23 cellular contexts compared by ENCODE assay signal in genomic region chr5:72293495-72294055, GRCh38. TPM values are rescaled to one million over a fixed set of nuclear protein-coding genes. Genes with fewer than 3 reads are reported as not detected.
DNase-seq lines count a peak whose midpoint lies in the region; ATAC-seq and TF ChIP-seq lines count a peak whose summit lies in the region.
"Had no signal": no experiment of that assay in that cellular context is flagged by ENCODE, and none has a peak within 500 bp of the region (broad histone marks: within the 10 kb centered on the region; RNA-seq: fewer than 3 reads in every experiment).

No MANE protein-coding gene starts in this region.

- DNase-seq in DMS 273 (lab: John Stamatoyannopoulos, UW; ENCODE audit: unreplicated experiment), result peak; percentile 61
- DNase-seq in DMS 273 treated with DMSO at 0.1 percent for 48 hours (lab: John Stamatoyannopoulos, UW), result no peak
- no peak for DNase-seq in islet precursor cell
- no peak for DNase-seq in adrenal gland
- DNase-seq: activated CD4-positive, CD25-positive, alpha-beta regulatory T cell treated with anti-CD3 and anti-CD28 coated beads, Interleukin-2, amount 50 U/mL, for 72 hours; activated CD8-positive, alpha-beta T cell treated with anti-CD3 and anti-CD28 coated beads, Interleukin-2, amount 10 ng/mL, durations not matched to agents 7 days and 5 days; activated gamma-delta T cell treated with Interleukin-2 at 50 U/mL for 16 hours; activated T-cell treated with anti-CD3 and anti-CD28 coated beads, Interleukin-2, amount 50 U/mL, for 1 hour; colonic mucosa; endodermal cell; NCI-H1417 treated with DMSO at 0.1 percent for 48 hours; NCI-H69; nucleus accumbens; SHP77; stimulated activated CD4-positive, alpha-beta T cell treated with anti-CD3 and anti-CD28 coated beads, Interleukin-2, amount 100 ng/mL, for 48 hours had no signal

- H3K27me3 ChIP-seq in SU-DHL-6 (ENCODE audit: low read length) (no peaks in the 10 kb centered on the region), adrenal gland (no peaks in the 10 kb centered on the region)
- H3K27me3 ChIP-seq: colonic mucosa, tibial nerve had no signal

- no peaks in the 10 kb centered on the region for H3K27me3 Mint-ChIP-seq in IgD-negative memory B cell
- no peaks in the 10 kb centered on the region for H3K27me3 Mint-ChIP-seq in stimulated activated memory B cell treated with anti-CD40 and anti-IgM and Interleukin-4, amounts not matched to agents 10 μg/mL and 1 μg/mL and 100 μg/mL, for 72 hours
- H3K27me3 Mint-ChIP-seq: memory B cell; stimulated activated naive CD8-positive, alpha-beta T cell treated with anti-CD3 and anti-CD28 coated beads, Interleukin-15, Interleukin-2, amounts not matched to agents 100 ng/mL and 50 ng/mL, for 24 hours had no signal

- H3K4me1 Mint-ChIP-seq in IgD-negative memory B cell, result peaks cover 35 to 48% (median 36%) of the 10 kb centered on the region in 3 donors
- peaks cover 40% of the 10 kb centered on the region for H3K4me1 Mint-ChIP-seq in stimulated activated memory B cell treated with anti-CD40 and anti-IgM and Interleukin-4, amounts not matched to agents 10 μg/mL and 1 μg/mL and 100 μg/mL, for 72 hours
- H3K4me1 Mint-ChIP-seq: endodermal cell had no signal

- H3K36me3 ChIP-seq in SU-DHL-6 (ENCODE audit: low read length) (peaks cover 10% of the 10 kb centered on the region), adrenal gland (replicated peaks in 1 of 2) (no peaks in the 10 kb centered on the region)
- H3K36me3 ChIP-seq: colonic mucosa had no signal

- peak overlapping the region in 3 of 4 donors; percentile 51 to 72 (median 70) for H3K4me3 Mint-ChIP-seq in IgD-negative memory B cell
- H3K4me3 Mint-ChIP-seq in stimulated activated memory B cell treated with anti-CD40 and anti-IgM and Interleukin-4, amounts not matched to agents 10 μg/mL and 1 μg/mL and 100 μg/mL, for 72 hours, result no peak overlapping the region
- H3K4me3 Mint-ChIP-seq: activated CD8-positive, alpha-beta T cell treated with anti-CD3 and anti-CD28 coated beads, Interleukin-2, amount 10 ng/mL, durations not matched to agents 7 days and 5 days; endodermal cell; memory B cell; stimulated activated naive CD8-positive, alpha-beta T cell treated with anti-CD3 and anti-CD28 coated beads, Interleukin-15, Interleukin-2, amounts not matched to agents 100 ng/mL and 50 ng/mL, for 24 hours had no signal

- ATAC-seq in stimulated activated memory B cell treated with anti-CD40 and anti-IgM and Interleukin-4, amounts not matched to agents 10 μg/mL and 1 μg/mL and 100 μg/mL, for 72 hours, result no peak
- no peak for ATAC-seq in HG02885 (IDR thresholded peaks at IDR 0.05; ENCODE audit: poor library complexity, unreplicated experiment)
- ATAC-seq: activated CD8-positive, alpha-beta T cell treated with anti-CD3 and anti-CD28 coated beads, Interleukin-2, amount 10 ng/mL, durations not matched to agents 7 days and 5 days had no signal

- peak overlapping the region in 2 of 3 donors; percentile 58 to 65 for H3K27ac Mint-ChIP-seq in IgD-negative memory B cell
- H3K27ac Mint-ChIP-seq in stimulated activated memory B cell treated with anti-CD40 and anti-IgM and Interleukin-4, amounts not matched to agents 10 μg/mL and 1 μg/mL and 100 μg/mL, for 72 hours, result peak overlapping the region; percentile 71
- H3K27ac Mint-ChIP-seq: activated CD8-positive, alpha-beta T cell treated with anti-CD3 and anti-CD28 coated beads, Interleukin-2, amount 10 ng/mL, durations not matched to agents 7 days and 5 days had no signal

- H3K9ac ChIP-seq in SU-DHL-6 (ENCODE audit: low read length), result peak overlapping the region; percentile 50

- peaks cover 82% of the 10 kb centered on the region for H3F3A ChIP-seq in SU-DHL-6 (ENCODE audit: insufficient read depth)

- H3K9me3 ChIP-seq in SU-DHL-6 (ENCODE audit: insufficient read depth, low read length), result no peaks in the 10 kb centered on the region
- no peaks in the 10 kb centered on the region for H3K9me3 ChIP-seq in adrenal gland (replicated peaks in 1 of 3)
- H3K9me3 ChIP-seq: colonic mucosa, tibial nerve had no signal

- WGBS in adrenal gland, 4 donors, result 78 to 87% (median 83%) methylated on average over 3 of the region's 3 CpGs

- H2AFZ ChIP-seq in SU-DHL-6 (ENCODE audit: low read depth, low read length, severe bottlenecking), result no peak overlapping the region

- H3K9me3 Mint-ChIP-seq in IgD-negative memory B cell, result no peaks in the 10 kb centered on the region
- no peaks in the 10 kb centered on the region for H3K9me3 Mint-ChIP-seq in stimulated activated memory B cell treated with anti-CD40 and anti-IgM and Interleukin-4, amounts not matched to agents 10 μg/mL and 1 μg/mL and 100 μg/mL, for 72 hours
- H3K9me3 Mint-ChIP-seq: endodermal cell; memory B cell; stimulated activated naive CD8-positive, alpha-beta T cell treated with anti-CD3 and anti-CD28 coated beads, Interleukin-15, Interleukin-2, amounts not matched to agents 100 ng/mL and 50 ng/mL, for 24 hours had no signal

- TF ChIP-seq POLR2A in adrenal gland (IDR thresholded peaks at IDR 0.05), result no peak

- H3K27ac ChIP-seq in SU-DHL-6 (ENCODE audit: low read depth, low read length) (peak overlapping the region; percentile 97), adrenal gland (no peak overlapping the region)
- H3K27ac ChIP-seq: colonic mucosa, tibial nerve had no signal

- H4K20me1 ChIP-seq in SU-DHL-6 (ENCODE audit: low read depth, low read length), result no peaks in the 10 kb centered on the region

- peak overlapping the region; percentile 100 for H3K4me2 ChIP-seq in SU-DHL-6 (ENCODE audit: low read depth, low read length, poor library complexity, severe bottlenecking)
- H3K4me2 ChIP-seq: smooth muscle cell had no signal

- peaks cover 0 to 15% of the 10 kb centered on the region in 2 donors for H3K4me1 ChIP-seq in adrenal gland (replicated peaks in 1 of 2)
- H3K4me1 ChIP-seq: colonic mucosa had no signal

- no peaks in the 10 kb centered on the region for H3K9me2 ChIP-seq in SU-DHL-6 (replicated peaks; ENCODE audit: insufficient read depth, low read length)

- TF ChIP-seq CTCF in SU-DHL-6 (IDR thresholded peaks at IDR 0.05; ENCODE audit: insufficient read depth, low read length, poor library complexity, severe bottlenecking) (no peak), adrenal gland (IDR thresholded peaks at IDR 0.05) (no peak)

- peaks cover 10% of the 10 kb centered on the region for H3K36me3 Mint-ChIP-seq in IgD-negative memory B cell
- H3K36me3 Mint-ChIP-seq in stimulated activated memory B cell treated with anti-CD40 and anti-IgM and Interleukin-4, amounts not matched to agents 10 μg/mL and 1 μg/mL and 100 μg/mL, for 72 hours, result peaks cover 49% of the 10 kb centered on the region

- H3K4me3 ChIP-seq in SU-DHL-6 (ENCODE audit: insufficient read depth, low read length, poor library complexity, severe bottlenecking) (peak overlapping the region; percentile 39), adrenal gland (no peak overlapping the region)
- H3K4me3 ChIP-seq: colonic mucosa, smooth muscle cell, tibial nerve had no signal

- peaks cover 72% of the 10 kb centered on the region for H3K79me2 ChIP-seq in SU-DHL-6 (ENCODE audit: insufficient read depth, low read length)

- intact Hi-C loops in adrenal gland (cut with DNase I), result no loop called here

RNA-seq across cellular contexts. Expression of gene MRPS27, which starts 26.5 kb away (rescaled TPM):
- polyA plus RNA-seq in IgD-negative memory B cell (35.5 TPM), adrenal gland (10 to 100 TPM; 20.8 to 92.8 (median 25.9) TPM)
- total RNA-seq in adrenal gland, result 10 to 100 TPM; 61.1 to 91.9 (median 69.7) TPM

RNA-seq across cellular contexts. Expression of gene PTCD2, which starts 26.6 kb away (rescaled TPM):
- polyA plus RNA-seq in IgD-negative memory B cell (2.4 TPM), adrenal gland (10 to 100 TPM in 1 of 3 donors, 1 to 10 TPM in 2; 1.7 to 18.0 (median 3.2) TPM)
- total RNA-seq in adrenal gland, result 10 to 100 TPM; 11.9 to 20.6 (median 14.2) TPM
